ENCODE assay signal across 8 cellular contexts in genomic region chr19:51784922-51785690, GRCh38. TPM values are rescaled to one million over a fixed set of nuclear protein-coding genes. Genes with fewer than 3 reads are reported as not detected.
A peak's percentile ranks its signal among the peaks of the same experiment; 100 is the strongest.
DNase-seq lines count a peak whose midpoint lies in the region; ATAC-seq and TF ChIP-seq lines count a peak whose summit lies in the region.

No MANE protein-coding gene starts in this region.

- peaks cover 4 to 7% of the 10 kb centered on the region in 2 donors for H3K36me3 Mint-ChIP-seq in activated T-cell treated with anti-CD3 and anti-CD28 coated beads, Interleukin-2, amount 50 U/mL, for 72 hours (ENCODE audit: insufficient read depth in 2 of 2)

- H3K4me3 ChIP-seq in SK-N-SH (ENCODE audit: low read depth in 2 of 2, low read length in 1 of 2), result peak overlapping the region in 1 of 2 experiments; percentile 14; a peak in 1 of 4 replicates
- no peak overlapping the region for H3K4me3 ChIP-seq in lower leg skin (ENCODE audit: low read depth, poor library complexity, severe bottlenecking)

- H3K27me3 ChIP-seq in SK-N-SH (ENCODE audit: insufficient read depth), result no peaks in the 10 kb centered on the region

- no peaks in the 10 kb centered on the region for H3K4me1 Mint-ChIP-seq in activated T-cell treated with anti-CD3 and anti-CD28 coated beads, Interleukin-2, amount 50 U/mL, for 72 hours (ENCODE audit: low read depth)

- DNase-seq in SK-N-SH, result no peak
- DNase-seq in activated T-cell treated with anti-CD3 and anti-CD28 coated beads, Interleukin-2, amount 50 U/mL, for 72 hours, result peak; percentile 75 to 81
- peak; percentile 91 to 95 for DNase-seq in lower leg skin (ENCODE audit: low spot score in 2 of 2)
- DNase-seq in superior temporal gyrus (ENCODE audit: extremely low spot score), result peak; percentile 18
- no peak for DNase-seq in DMS 273 treated with DMSO at 0.1 percent for 48 hours (lab: John Stamatoyannopoulos, UW)
- DNase-seq in cerebellum (ENCODE audit: low spot score), result no peak

- ATAC-seq in SK-N-SH treated with all-trans-retinoic acid at 6 μM for 48 hours, result no peak
- peak; percentile 95 to 96 for ATAC-seq in activated T-cell treated with anti-CD3 and anti-CD28 coated beads, Interleukin-2, amount 50 U/mL, for 72 hours (replicated peaks in 1 of 2)
- ATAC-seq in GM18868 (IDR thresholded peaks at IDR 0.05; ENCODE audit: unreplicated experiment), result no peak

- no peak for TF ChIP-seq EP300 in SK-N-SH (IDR thresholded peaks at IDR 0.05; ENCODE audit: borderline replicate concordance in 1 of 2, low read depth in 1 of 2, low read length in 1 of 2)

- H3K9me3 Mint-ChIP-seq in activated T-cell treated with anti-CD3 and anti-CD28 coated beads, Interleukin-2, amount 50 U/mL, for 72 hours, result peaks cover 2 to 8% of the 10 kb centered on the region in 2 donors

- H3K27ac ChIP-seq in SK-N-SH (ENCODE audit: low read depth in 2 of 2, low read length in 1 of 2), result peak overlapping the region in 1 of 2 experiments; percentile 89; a peak in 2 of 4 replicates

- TF ChIP-seq POLR2A in lower leg skin (IDR thresholded peaks at IDR 0.05), result no peak

- H3K9me2 ChIP-seq in SK-N-SH, result no peaks in the 10 kb centered on the region

- no peak for TF ChIP-seq RAD21 in SK-N-SH (IDR thresholded peaks at IDR 0.05; ENCODE audit: low read length)

- H3K27ac Mint-ChIP-seq in activated T-cell treated with anti-CD3 and anti-CD28 coated beads, Interleukin-2, amount 50 U/mL, for 72 hours, result no peak overlapping the region

- H3K79me2 ChIP-seq in SK-N-SH (ENCODE audit: insufficient read depth), result no peaks in the 10 kb centered on the region

- peak overlapping the region; percentile 61 for H3K4me2 ChIP-seq in SK-N-SH

- intact Hi-C loops in lower leg skin (cut with DNase I; ENCODE audit: low total_unique reads), result no loop called here

- peak overlapping the region; percentile 60; the same call in 1 of the 2 replicates for H2AFZ ChIP-seq in SK-N-SH (ENCODE audit: low read depth)

- no peaks in the 10 kb centered on the region for H3K9me3 ChIP-seq in SK-N-SH

- CTCF ChIA-PET in SK-N-SH (lab: Yijun Ruan, JAX), result interaction anchor here (0.7 kb wide), 1 partner anchor 116 kb away, joined by 3 read pairs; no protein-coding TSS in a partner anchor

- peaks cover 32% of the 10 kb centered on the region for H3F3A ChIP-seq in SK-N-SH (replicated peaks; ENCODE audit: insufficient read depth)

- peaks cover 28% of the 10 kb centered on the region for H3K27me3 Mint-ChIP-seq in activated T-cell treated with anti-CD3 and anti-CD28 coated beads, Interleukin-2, amount 50 U/mL, for 72 hours (ENCODE audit: low read depth)

- H4K20me1 ChIP-seq in SK-N-SH (ENCODE audit: insufficient read depth), result no peaks in the 10 kb centered on the region

- peaks cover 0 to 26% of the 10 kb centered on the region in 2 experiments; a peak in 1 of 4 replicates for H3K4me1 ChIP-seq in SK-N-SH (ENCODE audit: control insufficient read depth in 1 of 2, insufficient read depth in 2 of 2, low read depth in 1 of 2, low read length in 1 of 2)

- no peak for TF ChIP-seq CTCF in SK-N-SH (IDR thresholded peaks at IDR 0.05)
- no peak for TF ChIP-seq CTCF in lower leg skin (IDR thresholded peaks at IDR 0.05)

- H3K9ac ChIP-seq in SK-N-SH, result peak overlapping the region; percentile 58; the same call in 1 of the 2 replicates

- POLR2A ChIA-PET in SK-N-SH (lab: Yijun Ruan, JAX), result no interaction called here

- H3K36me3 ChIP-seq in SK-N-SH (replicated peaks in 1 of 2; ENCODE audit: control insufficient read depth in 1 of 2, insufficient read depth in 2 of 2, low read length in 1 of 2), result no peaks in the 10 kb centered on the region

- no peak overlapping the region for H3K4me3 Mint-ChIP-seq in activated T-cell treated with anti-CD3 and anti-CD28 coated beads, Interleukin-2, amount 50 U/mL, for 72 hours

- 9% methylated on average over 6 of the region's 6 CpGs for WGBS in SK-N-SH (ENCODE audit: low lambda C conversion rate)
- 41 to 46% methylated on average over 6 of the region's 6 CpGs for WGBS in lower leg skin, 2 donors

TF ChIP-seq in SK-N-SH, 30 proteins besides CTCF, POLR2A, EP300 and RAD21:
- TF ChIP-seq FOXJ3 (CRISPR knock-in tag; IDR thresholded peaks at IDR 0.05), result no peak
- TF ChIP-seq PBX3 (IDR thresholded peaks at IDR 0.05), result 0 out of 2 replicates have a peak, but pooled peaks have one; percentile 28

TF ChIP-seq in SK-N-SH treated with all-trans-retinoic acid at 6 μM for 48 hours, 23 proteins besides CTCF, POLR2A, EP300 and RAD21 (continues in another document):
- TF ChIP-seq PATZ1 (CRISPR knock-in tag; IDR thresholded peaks at IDR 0.05; ENCODE audit: borderline replicate concordance) (no peak), ZFP3 (CRISPR knock-in tag; IDR thresholded peaks at IDR 0.05) (no peak), CREB5 (CRISPR knock-in tag; IDR thresholded peaks at IDR 0.05; ENCODE audit: low read depth) (no peak), ESRRG (CRISPR knock-in tag; IDR thresholded peaks at IDR 0.05) (no peak), ZNF8 (CRISPR knock-in tag; IDR thresholded peaks at IDR 0.05) (no peak), TOX (CRISPR knock-in tag; IDR thresholded peaks at IDR 0.05; ENCODE audit: borderline replicate concordance) (no peak), POU6F1 (CRISPR knock-in tag; IDR thresholded peaks at IDR 0.05; ENCODE audit: borderline replicate concordance, low read depth) (no peak), GLIS3 (CRISPR knock-in tag; IDR thresholded peaks at IDR 0.05) (no peak), PPARA (CRISPR knock-in tag; IDR thresholded peaks at IDR 0.05; ENCODE audit: borderline replicate concordance) (no peak)

RNA-seq across cellular contexts. Expression of gene FPR3, which starts 9.9 kb away (rescaled TPM):
- polyA plus RNA-seq in SK-N-SH (2012; rRNA removed), result 0.02 and 0.05 TPM in 2 replicates
- 0.08 TPM in 1 of 2 replicates, not detected in the other for polyA plus RNA-seq in SK-N-SH (2012; cell fraction: cytosol; rRNA removed)
- polyA plus RNA-seq in SK-N-SH (2012; cell fraction: nucleus; rRNA removed), result 0.06 TPM in 2 replicates
- total RNA-seq in activated T-cell treated with anti-CD3 and anti-CD28 coated beads, Interleukin-2, amount 50 U/mL, for 72 hours, result not detected
- total RNA-seq in lower leg skin (1 to 10 TPM; 2.2 to 3.9 (median 2.4) TPM), cerebellum (0.09 TPM)

RNA-seq across cellular contexts. Expression of gene FPR2, which starts 24.1 kb away (rescaled TPM):
- polyA plus RNA-seq in SK-N-SH (2012; rRNA removed), result not detected in 2 replicates
- not detected in 2 replicates for polyA plus RNA-seq in SK-N-SH (2012; cell fraction: cytosol; rRNA removed)
- not detected in 2 replicates for polyA plus RNA-seq in SK-N-SH (2012; cell fraction: nucleus; rRNA removed)
- not detected for total RNA-seq in activated T-cell treated with anti-CD3 and anti-CD28 coated beads, Interleukin-2, amount 50 U/mL, for 72 hours
- under 1 TPM in 2 of 4 donors, not detected in 2; 0.13 to 0.34 TPM for total RNA-seq in lower leg skin
- 0.27 TPM for total RNA-seq in cerebellum

RNA-seq across cellular contexts. Expression of gene FPR1, which starts 33.4 kb away (rescaled TPM):
- 0.03 TPM in 1 of 2 replicates, not detected in the other for polyA plus RNA-seq in SK-N-SH (2012; rRNA removed)
- polyA plus RNA-seq in SK-N-SH (2012; cell fraction: cytosol; rRNA removed), result not detected in 2 replicates
- 0.08 TPM in 1 of 2 replicates, not detected in the other for polyA plus RNA-seq in SK-N-SH (2012; cell fraction: nucleus; rRNA removed)
- not detected for total RNA-seq in activated T-cell treated with anti-CD3 and anti-CD28 coated beads, Interleukin-2, amount 50 U/mL, for 72 hours
- total RNA-seq in lower leg skin, result 1 to 10 TPM; 1.7 to 7.6 (median 4.1) TPM
- 3.2 TPM for total RNA-seq in cerebellum

Comparison
In these comparisons a context has a peak if more than half of its experiments do, and no peak if none do; other contexts are left out.
1. DNase-seq: peak in activated T-cell treated with anti-CD3 and anti-CD28 coated beads, Interleukin-2, amount 50 U/mL, for 72 hours (2 of 2), lower leg skin (2 of 2) and superior temporal gyrus (single experiment); none in SK-N-SH (single experiment), DMS 273 treated with DMSO at 0.1 percent for 48 hours (single experiment) and cerebellum (single experiment).
2. ATAC-seq: peak in activated T-cell treated with anti-CD3 and anti-CD28 coated beads, Interleukin-2, amount 50 U/mL, for 72 hours (2 of 2); none in SK-N-SH treated with all-trans-retinoic acid at 6 μM for 48 hours (single experiment) and GM18868 (single experiment).